Comparison of ENCODE assay signal across 12 cellular contexts in genomic region chr5:80070338-80071056, GRCh38. TPM values are rescaled to one million over a fixed set of nuclear protein-coding genes. Genes with fewer than 3 reads are reported as not detected.
DNase-seq lines count a peak whose midpoint lies in the region; ATAC-seq and TF ChIP-seq lines count a peak whose summit lies in the region.
"Had no signal": no experiment of that assay in that cellular context is flagged by ENCODE, and none has a peak within 500 bp of the region (broad histone marks: within the 10 kb centered on the region; RNA-seq: fewer than 3 reads in every experiment).

No MANE protein-coding gene starts in this region.

- H3K36me3 ChIP-seq in heart right ventricle = peaks cover 0 to 74% (median 4%) of the 10 kb centered on the region in 9 donors
- peaks cover 0 to 7% (median 0%) of the 10 kb centered on the region in 5 donors for H3K36me3 ChIP-seq in subcutaneous abdominal adipose tissue (ENCODE audit: control insufficient read depth in 5 of 5, insufficient read depth in 5 of 5, low read length in 5 of 5)
- H3K36me3 ChIP-seq in upper lobe of left lung = no peaks in the 10 kb centered on the region

- POLR2A ChIA-PET in activated CD4-positive, alpha-beta T cell treated with anti-CD3 and anti-CD28 coated beads for 36 hours (lab: Charles Lee) = no interaction called here

- H3K4me1 Mint-ChIP-seq in activated T-helper 1 cell treated with anti-CD3 and anti-CD28 coated beads, Interleukin-12 subunit alpha, Interleukin-12 subunit beta, Interleukin-2, Interleukin-4 antibody, amounts not matched to agents 30 ng/mL and 10 ng/mL and 1 ng/mL, durations not matched to agents 14 hours and 24 hours and 36 hours (ENCODE audit: low read depth) = peaks cover 16% of the 10 kb centered on the region
- no peaks in the 10 kb centered on the region for H3K4me1 Mint-ChIP-seq in activated CD4-positive, alpha-beta T cell treated with anti-CD3 and anti-CD28 coated beads for 36 hours

- CTCF ChIA-PET in activated CD4-positive, alpha-beta T cell treated with anti-CD3 and anti-CD28 coated beads for 36 hours (lab: Charles Lee) = interaction anchor here (1.0 to 1.2 kb wide), 2 partner anchors 11 to 13 kb away, joined by 3 to 4 read pairs; no protein-coding TSS in a partner anchor

- H3K9me3 ChIP-seq in heart right ventricle (no peaks in the 10 kb centered on the region), subcutaneous abdominal adipose tissue (ENCODE audit: control insufficient read depth in 5 of 5, low read length in 5 of 5) (no peaks in the 10 kb centered on the region), upper lobe of left lung (no peaks in the 10 kb centered on the region)
- H3K9me3 ChIP-seq: body of pancreas had no signal

- no peaks in the 10 kb centered on the region for H3K9me3 Mint-ChIP-seq in activated T-helper 1 cell treated with anti-CD3 and anti-CD28 coated beads, Interleukin-12 subunit alpha, Interleukin-12 subunit beta, Interleukin-2, Interleukin-4 antibody, amounts not matched to agents 30 ng/mL and 10 ng/mL and 1 ng/mL, durations not matched to agents 14 hours and 24 hours and 36 hours
- H3K9me3 Mint-ChIP-seq in activated CD4-positive, alpha-beta T cell treated with anti-CD3 and anti-CD28 coated beads for 36 hours (ENCODE audit: low read depth) = no peaks in the 10 kb centered on the region

- intact Hi-C loops in heart right ventricle (cut with DNase I) (loop anchor here in 1 of 10 donors (10.0 kb wide), 1 partner anchor 366 kb away; no protein-coding TSS in a partner anchor), left ventricle myocardium superior (cut with micrococcal nuclease) (no loop called here)
- intact Hi-C loops in activated T-helper 1 cell treated with anti-CD3 and anti-CD28 coated beads, Interleukin-12 subunit alpha, Interleukin-12 subunit beta, Interleukin-2, Interleukin-4 antibody, amounts not matched to agents 30 ng/mL and 10 ng/mL and 1 ng/mL, durations not matched to agents 14 hours and 24 hours and 36 hours (cut with micrococcal nuclease) = no loop called here
- intact Hi-C loops in activated CD4-positive, alpha-beta T cell treated with anti-CD3 and anti-CD28 coated beads for 36 hours (cut with DNase I, micrococcal nuclease) = no loop called here

- H3K27me3 ChIP-seq in heart right ventricle = no peaks in the 10 kb centered on the region
- H3K27me3 ChIP-seq in subcutaneous abdominal adipose tissue (ENCODE audit: control insufficient read depth in 5 of 5, insufficient read depth in 4 of 5, low read length in 5 of 5) = no peaks in the 10 kb centered on the region
- H3K27me3 ChIP-seq in upper lobe of left lung = no peaks in the 10 kb centered on the region
- H3K27me3 ChIP-seq: body of pancreas had no signal

- H3K27ac ChIP-seq in heart right ventricle = peak overlapping the region in 8 of 10 donors; percentile 37 to 81 (median 54)
- peak overlapping the region; percentile 82 for H3K27ac ChIP-seq in subcutaneous abdominal adipose tissue (ENCODE audit: low read depth, low read length)
- peak overlapping the region in 1 of 4 donors; percentile 67 for H3K27ac ChIP-seq in upper lobe of left lung
- H3K27ac ChIP-seq: body of pancreas, parathyroid adenoma had no signal

- TF ChIP-seq EP300 in upper lobe of left lung (IDR thresholded peaks at IDR 0.05) = no peak

- no peak for TF ChIP-seq POLR2A in upper lobe of left lung (IDR thresholded peaks at IDR 0.05)

- H3K4me1 ChIP-seq in heart right ventricle (peaks cover 5 to 26% (median 17%) of the 10 kb centered on the region in 9 donors), subcutaneous abdominal adipose tissue (ENCODE audit: control insufficient read depth in 5 of 5, insufficient read depth in 5 of 5, low read length in 5 of 5) (peaks cover 2 to 22% (median 18%) of the 10 kb centered on the region in 5 donors), upper lobe of left lung (peaks cover 6 to 13% (median 9%) of the 10 kb centered on the region in 4 donors)
- H3K4me1 ChIP-seq: body of pancreas, parathyroid adenoma had no signal

- TF ChIP-seq CTCF in heart right ventricle (IDR thresholded peaks at IDR 0.05) (no peak), upper lobe of left lung (IDR thresholded peaks at IDR 0.05) (no peak)

- H3K4me3 ChIP-seq in heart right ventricle (peak overlapping the region in 1 of 10 donors; percentile 10), subcutaneous abdominal adipose tissue (ENCODE audit: low read depth in 1 of 5, low read length in 5 of 5) (no peak overlapping the region), upper lobe of left lung (no peak overlapping the region)
- H3K4me3 ChIP-seq: body of pancreas had no signal

- no peak for ATAC-seq in heart right ventricle
- no peak for ATAC-seq in left ventricle myocardium superior
- ATAC-seq in HG03342 (IDR thresholded peaks at IDR 0.05; ENCODE audit: unreplicated experiment) = peak; percentile 62
- ATAC-seq in upper lobe of left lung (ENCODE audit: low FRiP score in 2 of 2) = no peak
- no peak for ATAC-seq in activated CD4-positive, alpha-beta T cell treated with anti-CD3 and anti-CD28 coated beads for 36 hours
- ATAC-seq: body of pancreas had no signal

- DNase-seq in heart right ventricle (no peak), left ventricle myocardium superior (no peak), upper lobe of left lung (no peak), NCI-H1417 (lab: John Stamatoyannopoulos, UW) (no peak)
- DNase-seq in activated T-helper 1 cell treated with anti-CD3 and anti-CD28 coated beads, Interleukin-12 subunit alpha, Interleukin-12 subunit beta, Interleukin-2, Interleukin-4 antibody, amounts not matched to agents 30 ng/mL and 10 ng/mL and 1 ng/mL, durations not matched to agents 14 hours and 24 hours and 36 hours (ENCODE audit: low spot score) = no peak
- no peak for DNase-seq in activated CD4-positive, alpha-beta T cell treated with anti-CD3 and anti-CD28 coated beads for 36 hours
- DNase-seq: body of pancreas, GDM1, kidney glomerular epithelial cell had no signal

- no peaks in the 10 kb centered on the region for H3K27me3 Mint-ChIP-seq in activated T-helper 1 cell treated with anti-CD3 and anti-CD28 coated beads, Interleukin-12 subunit alpha, Interleukin-12 subunit beta, Interleukin-2, Interleukin-4 antibody, amounts not matched to agents 30 ng/mL and 10 ng/mL and 1 ng/mL, durations not matched to agents 14 hours and 24 hours and 36 hours (ENCODE audit: insufficient read depth)
- no peaks in the 10 kb centered on the region for H3K27me3 Mint-ChIP-seq in activated CD4-positive, alpha-beta T cell treated with anti-CD3 and anti-CD28 coated beads for 36 hours

- peak overlapping the region; percentile 47 for H3K27ac Mint-ChIP-seq in activated T-helper 1 cell treated with anti-CD3 and anti-CD28 coated beads, Interleukin-12 subunit alpha, Interleukin-12 subunit beta, Interleukin-2, Interleukin-4 antibody, amounts not matched to agents 30 ng/mL and 10 ng/mL and 1 ng/mL, durations not matched to agents 14 hours and 24 hours and 36 hours
- H3K27ac Mint-ChIP-seq in activated CD4-positive, alpha-beta T cell treated with anti-CD3 and anti-CD28 coated beads for 36 hours = no peak overlapping the region

- peak overlapping the region in 2 of 5 donors; percentile 21 to 31 for H3K9ac ChIP-seq in subcutaneous abdominal adipose tissue (ENCODE audit: low read length in 5 of 5)
- H3K9ac ChIP-seq: parathyroid adenoma had no signal

- 72 to 75% methylated on average over 10 of the region's 10 CpGs for WGBS in heart right ventricle, 2 donors
- 61 to 83% methylated on average over 10 of the region's 10 CpGs for WGBS in upper lobe of left lung, 2 donors

- H3K36me3 Mint-ChIP-seq in activated T-helper 1 cell treated with anti-CD3 and anti-CD28 coated beads, Interleukin-12 subunit alpha, Interleukin-12 subunit beta, Interleukin-2, Interleukin-4 antibody, amounts not matched to agents 30 ng/mL and 10 ng/mL and 1 ng/mL, durations not matched to agents 14 hours and 24 hours and 36 hours (ENCODE audit: low read depth) = no peaks in the 10 kb centered on the region
- peaks cover 3% of the 10 kb centered on the region for H3K36me3 Mint-ChIP-seq in activated CD4-positive, alpha-beta T cell treated with anti-CD3 and anti-CD28 coated beads for 36 hours (ENCODE audit: low read depth)

- H3K4me3 Mint-ChIP-seq in activated T-helper 1 cell treated with anti-CD3 and anti-CD28 coated beads, Interleukin-12 subunit alpha, Interleukin-12 subunit beta, Interleukin-2, Interleukin-4 antibody, amounts not matched to agents 30 ng/mL and 10 ng/mL and 1 ng/mL, durations not matched to agents 14 hours and 24 hours and 36 hours = no peak overlapping the region
- no peak overlapping the region for H3K4me3 Mint-ChIP-seq in activated CD4-positive, alpha-beta T cell treated with anti-CD3 and anti-CD28 coated beads for 36 hours

RNA-seq across cellular contexts. Expression of gene THBS4, which starts 35.3 kb away (rescaled TPM):
- total RNA-seq in heart right ventricle = 100 to 1,000 TPM in 3 of 10 donors, 10 to 100 TPM in 7; 41.1 to 180 (median 68.0) TPM
- polyA plus RNA-seq in heart right ventricle = 10 to 100 TPM; 60.4 to 65.6 TPM
- total RNA-seq in left ventricle myocardium superior = 29.5 TPM
- total RNA-seq in activated T-helper 1 cell treated with anti-CD3 and anti-CD28 coated beads, Interleukin-12 subunit alpha, Interleukin-12 subunit beta, Interleukin-2, Interleukin-4 antibody, amounts not matched to agents 30 ng/mL and 10 ng/mL and 1 ng/mL, durations not matched to agents 14 hours and 24 hours and 36 hours = 1.3 and 2.0 TPM in 2 replicates
- total RNA-seq in upper lobe of left lung = 1 to 10 TPM in 4 of 6 donors, under 1 TPM in 1, not detected in 1; 0.44 to 3.9 (median 1.2) TPM
- 1 to 10 TPM; 2.1 to 2.3 TPM for total RNA-seq in activated CD4-positive, alpha-beta T cell treated with anti-CD3 and anti-CD28 coated beads for 36 hours
